ENCODE assay signal across 1 cellular context in genomic region chr10:119149723-119150122, GRCh38.
TF ChIP-seq lines count a peak whose summit lies in the region.

No MANE protein-coding gene starts in this region.

TF ChIP-seq in IMR-90, 13 proteins besides CTCF, POLR2A, EP300 and RAD21:
- TF ChIP-seq CEBPB (IDR thresholded peaks at IDR 0.05; ENCODE audit: low read depth, low read length): no peak
- TF ChIP-seq USF2 (IDR thresholded peaks at IDR 0.05; ENCODE audit: low read depth, low read length): no peak
- no peak for TF ChIP-seq RCOR1 (IDR thresholded peaks at IDR 0.05; ENCODE audit: insufficient replicate concordance, low read length)
- TF ChIP-seq MAZ (IDR thresholded peaks at IDR 0.05; ENCODE audit: borderline replicate concordance, low read depth, low read length): no peak
- TF ChIP-seq BHLHE40 (IDR thresholded peaks at IDR 0.05; ENCODE audit: low read depth, low read length): no peak
- TF ChIP-seq SMC3 (IDR thresholded peaks at IDR 0.05; ENCODE audit: low read depth, low read length): no peak
- TF ChIP-seq CHD1 (IDR thresholded peaks at IDR 0.05; ENCODE audit: low read depth, low read length): no peak
- no peak for TF ChIP-seq MXI1 (IDR thresholded peaks at IDR 0.05; ENCODE audit: borderline replicate concordance, low read depth, low read length)
- TF ChIP-seq NFE2L2 (IDR thresholded peaks at IDR 0.05; ENCODE audit: low read depth, low read length): no peak
- TF ChIP-seq FOS (IDR thresholded peaks at IDR 0.05; ENCODE audit: low read depth, low read length): no peak
TF ChIP-seq in IMR-90: peak in this region for 0.
